Comparison of ENCODE assay signal across 1 cellular context in genomic region chr7:43249808-43250145, GRCh38.
TF ChIP-seq lines count a peak whose summit lies in the region.

No MANE protein-coding gene starts in this region.

TF ChIP-seq in HCT116, 20 proteins besides CTCF, POLR2A, EP300 and RAD21 (continued from another document):
- TF ChIP-seq REST (IDR thresholded peaks at IDR 0.05; ENCODE audit: low read depth) = no peak
- TF ChIP-seq ZNF274 (IDR thresholded peaks at IDR 0.05; ENCODE audit: low read depth, low read length) = no peak
- TF ChIP-seq SP1 (IDR thresholded peaks at IDR 0.05; ENCODE audit: low read depth) = no peak
- TF ChIP-seq EZH2phosphoT487 (IDR thresholded peaks at IDR 0.05; ENCODE audit: borderline replicate concordance) = no peak
- no peak for TF ChIP-seq EGR1 (IDR thresholded peaks at IDR 0.05; ENCODE audit: low read depth)
- TF ChIP-seq ELF1 (IDR thresholded peaks at IDR 0.05; ENCODE audit: borderline replicate concordance, low read depth) = no peak
- TF ChIP-seq JUND (IDR thresholded peaks at IDR 0.05) = no peak
- no peak for TF ChIP-seq TCF7L2 (IDR thresholded peaks at IDR 0.05; ENCODE audit: borderline replicate concordance, extremely low read depth, insufficient read depth, insufficient read length)
- no peak for TF ChIP-seq SIN3A (IDR thresholded peaks at IDR 0.05; ENCODE audit: low read depth)
- no peak for TF ChIP-seq YY1 (IDR thresholded peaks at IDR 0.05; ENCODE audit: extremely low read depth, insufficient replicate concordance, low read depth, low read length)
